18 cellular contexts compared by ENCODE assay signal in genomic region chr2:62137431-62137830, GRCh38. TPM values are rescaled to one million over a fixed set of nuclear protein-coding genes. Genes with fewer than 3 reads are reported as not detected.
DNase-seq lines count a peak whose midpoint lies in the region; ATAC-seq and TF ChIP-seq lines count a peak whose summit lies in the region.
"Had no signal": no experiment of that assay in that cellular context is flagged by ENCODE, and none has a peak within 500 bp of the region (broad histone marks: within the 10 kb centered on the region; RNA-seq: fewer than 3 reads in every experiment).

No MANE protein-coding gene starts in this region.

- H3K9me3 Mint-ChIP-seq in chondrocyte (ENCODE audit: low read depth), result no peaks in the 10 kb centered on the region
- H3K9me3 Mint-ChIP-seq: CD4-positive, alpha-beta T cell; IgD-negative memory B cell had no signal

- 78 to 84% methylated on average over 1 of the region's 1 CpG for WGBS in thyroid gland, 2 donors

- H3K27ac Mint-ChIP-seq in chondrocyte (ENCODE audit: unreplicated experiment), result peak overlapping the region; percentile 24
- H3K27ac Mint-ChIP-seq: CD4-positive, alpha-beta T cell; IgD-negative memory B cell had no signal

- H3K36me3 ChIP-seq in lower lobe of right lung (peaks cover 6% of the 10 kb centered on the region), thyroid gland (no peaks in the 10 kb centered on the region), Peyer's patch (peaks cover 0 to 7% (median 0%) of the 10 kb centered on the region in 3 donors)

- intact Hi-C loops in left ventricle myocardium superior (cut with micrococcal nuclease), result no loop called here
- intact Hi-C loops in Right ventricle myocardium inferior (cut with DNase I), result no loop called here
- intact Hi-C loops in lower lobe of right lung (cut with DNase I), result no loop called here
- intact Hi-C loops in thyroid gland (cut with DNase I), result no loop called here

- H3K4me1 Mint-ChIP-seq in chondrocyte (ENCODE audit: low read depth), result peaks cover 29% of the 10 kb centered on the region

- H3K27ac ChIP-seq in lower lobe of right lung (no peak overlapping the region), thyroid gland (no peak overlapping the region), foreskin keratinocyte (no peak overlapping the region), Peyer's patch (no peak overlapping the region)

- DNase-seq in left ventricle myocardium superior, result no peak
- DNase-seq in Right ventricle myocardium inferior (ENCODE audit: missing footprints), result no peak
- DNase-seq in chondrocyte (ENCODE audit: low spot score), result no peak
- DNase-seq in lower lobe of right lung, result no peak
- DNase-seq in thyroid gland, result no peak
- no peak for DNase-seq in foreskin keratinocyte
- no peak for DNase-seq in Peyer's patch
- no peak for DNase-seq in NCI-H2196 treated with DMSO at 0.1 percent for 48 hours (lab: John Stamatoyannopoulos, UW; ENCODE audit: unreplicated experiment)
- DNase-seq: AML-193; CD4-positive, alpha-beta T cell; NCI-H1417; NCI-H2029; NCI-H2227 treated with DMSO at 0.1 percent for 48 hours; NCI-H526; NK-92 treated with Interleukin-12 subunit alpha and Interleukin-12 subunit beta, amount 100 ng/mL, for 24 hours; OCI-M1 had no signal

- no peak overlapping the region for H3K4me3 Mint-ChIP-seq in chondrocyte (ENCODE audit: unreplicated experiment)
- H3K4me3 Mint-ChIP-seq: CD4-positive, alpha-beta T cell had no signal

- no peaks in the 10 kb centered on the region for H3K27me3 Mint-ChIP-seq in chondrocyte (ENCODE audit: low read depth)
- H3K27me3 Mint-ChIP-seq: CD4-positive, alpha-beta T cell; IgD-negative memory B cell had no signal

- peaks cover 2% of the 10 kb centered on the region for H3K36me3 Mint-ChIP-seq in chondrocyte (ENCODE audit: low read depth)

- H3K4me1 ChIP-seq in lower lobe of right lung, result no peaks in the 10 kb centered on the region
- H3K4me1 ChIP-seq in thyroid gland, result peaks cover 0 to 10% of the 10 kb centered on the region in 2 donors
- H3K4me1 ChIP-seq in foreskin keratinocyte, result no peaks in the 10 kb centered on the region
- H3K4me1 ChIP-seq in Peyer's patch, result no peaks in the 10 kb centered on the region

- H3K4me3 ChIP-seq in lower lobe of right lung (no peak overlapping the region), thyroid gland (replicated peaks in 1 of 3) (no peak overlapping the region), Peyer's patch (no peak overlapping the region)

- ATAC-seq in left ventricle myocardium superior (peak; percentile 21), Right ventricle myocardium inferior (no peak), lower lobe of right lung (peak; percentile 13 to 31), foreskin keratinocyte (no peak)
- ATAC-seq: HCT116 had no signal

- H3K9me3 ChIP-seq in lower lobe of right lung (no peaks in the 10 kb centered on the region), thyroid gland (no peaks in the 10 kb centered on the region), Peyer's patch (no peaks in the 10 kb centered on the region)

- no peaks in the 10 kb centered on the region for H3K27me3 ChIP-seq in lower lobe of right lung (ENCODE audit: low read depth)
- no peaks in the 10 kb centered on the region for H3K27me3 ChIP-seq in thyroid gland
- no peaks in the 10 kb centered on the region for H3K27me3 ChIP-seq in foreskin keratinocyte
- no peaks in the 10 kb centered on the region for H3K27me3 ChIP-seq in Peyer's patch

- TF ChIP-seq CTCF in chondrocyte (IDR thresholded peaks at IDR 0.05), result no peak
- TF ChIP-seq CTCF in lower lobe of right lung (IDR thresholded peaks at IDR 0.05), result no peak
- no peak for TF ChIP-seq CTCF in thyroid gland (IDR thresholded peaks at IDR 0.05)
- no peak for TF ChIP-seq CTCF in foreskin keratinocyte (conservative IDR thresholded peaks at IDR 0.05)
- TF ChIP-seq CTCF in Peyer's patch (IDR thresholded peaks at IDR 0.05), result no peak

- TF ChIP-seq POLR2A in thyroid gland (IDR thresholded peaks at IDR 0.05) (no peak), Peyer's patch (IDR thresholded peaks at IDR 0.05) (no peak)

RNA-seq across cellular contexts. Expression of gene B3GNT2, which starts 58.5 kb away (rescaled TPM):
- total RNA-seq in left ventricle myocardium superior (15.1 TPM), Right ventricle myocardium inferior (14.9 TPM), chondrocyte (8.0 to 22.7 TPM (median 22.4 TPM) in 3 replicates), lower lobe of right lung (38.0 TPM), thyroid gland (10 to 100 TPM; 18.9 to 37.1 (median 27.3) TPM), foreskin keratinocyte (27.8 and 30.6 TPM in 2 replicates), Peyer's patch (10 to 100 TPM in 3 of 4 donors, 1 to 10 TPM in 1; 5.8 to 25.6 (median 18.7) TPM)
- polyA plus RNA-seq in foreskin keratinocyte, result 11.2 and 12.9 TPM in 2 replicates

Comparison
In these comparisons a context has a peak if more than half of its experiments do, and no peak if none do; other contexts are left out.
1. ATAC-seq: peak in left ventricle myocardium superior (single experiment) and lower lobe of right lung (2 of 2); none in Right ventricle myocardium inferior (single experiment) and foreskin keratinocyte (single experiment).